ENCODE assay signal across 1 cellular context in genomic region chr22:41447435-41448188, GRCh38.
TF ChIP-seq lines count a peak whose summit lies in the region.

No MANE protein-coding gene starts in this region.

TF ChIP-seq in HepG2, 621 proteins besides CTCF, POLR2A, EP300 and RAD21 (continued from another document and continues in another):
- TF ChIP-seq ZMAT3 (CRISPR knock-in tag; conservative IDR thresholded peaks at IDR 0.05) (no peak; the same call in none of the 2 replicates), SNAPC5 (CRISPR knock-in tag; IDR thresholded peaks at IDR 0.05; ENCODE audit: borderline replicate concordance) (no peak), ZNF350 (CRISPR knock-in tag; IDR thresholded peaks at IDR 0.05; ENCODE audit: borderline replicate concordance, low read depth) (peak; percentile 20; the same call in 1 of the 2 replicates), MTF2 (CRISPR knock-in tag; IDR thresholded peaks at IDR 0.05; ENCODE audit: borderline replicate concordance) (no peak; the same call in 1 of the 2 replicates), DMAP1 (CRISPR knock-in tag; IDR thresholded peaks at IDR 0.05) (no peak), SKIL (CRISPR knock-in tag; IDR thresholded peaks at IDR 0.05; ENCODE audit: borderline replicate concordance) (no peak), AHDC1 (CRISPR knock-in tag; IDR thresholded peaks at IDR 0.05; ENCODE audit: borderline replicate concordance) (no peak), NCOA1 (CRISPR knock-in tag; IDR thresholded peaks at IDR 0.05) (0 out of 2 replicates have a peak, but pooled peaks have one; percentile 12), NFKB2 (CRISPR knock-in tag; IDR thresholded peaks at IDR 0.05; ENCODE audit: borderline replicate concordance) (no peak), THRA (CRISPR knock-in tag; IDR thresholded peaks at IDR 0.05; ENCODE audit: borderline replicate concordance) (no peak), ZNF569 (CRISPR knock-in tag; IDR thresholded peaks at IDR 0.05; ENCODE audit: borderline replicate concordance) (no peak), REPIN1 (CRISPR knock-in tag; IDR thresholded peaks at IDR 0.05; ENCODE audit: borderline replicate concordance, low read depth) (no peak), RORA (CRISPR knock-in tag; IDR thresholded peaks at IDR 0.05) (no peak; the same call in 1 of the 2 replicates), ZNF850 (CRISPR knock-in tag; conservative IDR thresholded peaks at IDR 0.05) (no peak), FOXK2 (IDR thresholded peaks at IDR 0.05) (no peak), RBM22 (optimal IDR thresholded peaks at IDR 0.05; ENCODE audit: low read length) (no peak), AGO1 (IDR thresholded peaks at IDR 0.05; ENCODE audit: low read depth, low read length, poor library complexity, severe bottlenecking) (no peak), ZNF691 (CRISPR knock-in tag; IDR thresholded peaks at IDR 0.05; ENCODE audit: borderline replicate concordance, low read depth) (0 out of 2 replicates have a peak, but pooled peaks have one; percentile 23), ZMAT5 (CRISPR knock-in tag; IDR thresholded peaks at IDR 0.05; ENCODE audit: borderline replicate concordance, low read depth) (no peak), RNF219 (CRISPR knock-in tag; IDR thresholded peaks at IDR 0.05) (peak; percentile 13; the same call in 1 of the 2 replicates), MTF1 (CRISPR knock-in tag; IDR thresholded peaks at IDR 0.05) (no peak), HIVEP1 (CRISPR knock-in tag; IDR thresholded peaks at IDR 0.05) (no peak), CERS6 (CRISPR knock-in tag; IDR thresholded peaks at IDR 0.05) (no peak), ZBTB8A (CRISPR knock-in tag; IDR thresholded peaks at IDR 0.05; ENCODE audit: borderline replicate concordance, low read depth) (no peak), TCF7L2 (IDR thresholded peaks at IDR 0.05; ENCODE audit: low read depth, low read length) (no peak), ZHX1 (CRISPR knock-in tag; IDR thresholded peaks at IDR 0.05; ENCODE audit: low read depth) (no peak), ZNF205 (CRISPR knock-in tag; IDR thresholded peaks at IDR 0.05) (no peak), PAWR (CRISPR knock-in tag; IDR thresholded peaks at IDR 0.05; ENCODE audit: borderline replicate concordance) (no peak), ZNF33B (CRISPR knock-in tag; IDR thresholded peaks at IDR 0.05) (no peak), ZBTB37 (CRISPR knock-in tag; IDR thresholded peaks at IDR 0.05) (no peak), PRMT3 (CRISPR knock-in tag; IDR thresholded peaks at IDR 0.05; ENCODE audit: borderline replicate concordance, low read depth) (peak; percentile 34), EZH2 (conservative IDR thresholded peaks at IDR 0.05; ENCODE audit: low read depth, low read length) (no peak), TIGD3 (CRISPR knock-in tag; IDR thresholded peaks at IDR 0.05; ENCODE audit: borderline replicate concordance) (no peak), ZFP41 (CRISPR knock-in tag; IDR thresholded peaks at IDR 0.05; ENCODE audit: borderline replicate concordance) (no peak), ZNF550 (CRISPR knock-in tag; IDR thresholded peaks at IDR 0.05; ENCODE audit: borderline replicate concordance) (no peak; the same call in 1 of the 2 replicates), SATB2 (CRISPR knock-in tag; IDR thresholded peaks at IDR 0.05) (no peak), ZNF782 (CRISPR knock-in tag; IDR thresholded peaks at IDR 0.05; ENCODE audit: borderline replicate concordance) (no peak), NPAS2 (CRISPR knock-in tag; IDR thresholded peaks at IDR 0.05; ENCODE audit: borderline replicate concordance) (no peak), ISL2 (CRISPR knock-in tag; IDR thresholded peaks at IDR 0.05) (peak; percentile 28; the same call in 1 of the 2 replicates)
